Comparison of ENCODE assay signal across 1 cellular context in the genomic region with DNA sequence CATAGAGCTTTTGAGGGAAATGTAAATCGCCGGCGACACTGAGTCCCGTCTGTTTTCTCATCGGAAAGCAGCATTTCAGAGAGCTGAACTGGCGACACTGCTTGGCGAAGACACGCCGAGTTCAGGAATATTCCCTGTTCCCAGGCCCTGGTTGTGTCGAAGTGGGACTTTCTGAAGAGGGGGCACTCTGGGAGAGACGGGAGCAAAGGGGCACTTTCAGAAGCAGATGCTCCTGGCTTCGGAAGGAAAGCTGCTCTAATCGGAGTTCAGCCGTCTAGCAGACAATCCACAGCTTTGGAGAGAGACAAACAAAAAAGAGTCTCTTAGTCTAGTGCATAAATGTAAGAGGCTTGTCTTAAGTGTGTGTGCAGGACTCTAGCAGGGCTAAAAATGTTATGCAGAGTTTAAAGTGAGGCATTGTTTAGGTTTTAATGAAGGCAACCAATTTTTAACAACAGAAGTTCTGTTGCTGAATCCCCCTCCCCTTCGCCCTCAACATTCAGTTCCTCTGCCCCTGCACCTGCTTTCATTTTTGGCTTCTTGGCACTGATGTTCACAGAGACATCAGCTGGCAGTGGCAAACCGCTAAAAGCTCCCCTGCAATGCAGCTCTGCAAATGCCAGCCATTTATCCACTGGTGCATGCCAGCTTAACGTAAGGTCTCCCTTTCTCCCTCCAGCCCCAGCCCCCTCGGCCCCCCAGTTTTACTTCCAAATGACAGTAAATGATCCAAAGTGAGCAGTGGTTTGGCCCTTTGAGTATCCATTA.
TF ChIP-seq lines count a peak whose summit lies in the region.

No MANE protein-coding gene starts in this region.

TF ChIP-seq in GM23338, 12 proteins besides CTCF, POLR2A, EP300 and RAD21:
- TF ChIP-seq, protein P1, sequence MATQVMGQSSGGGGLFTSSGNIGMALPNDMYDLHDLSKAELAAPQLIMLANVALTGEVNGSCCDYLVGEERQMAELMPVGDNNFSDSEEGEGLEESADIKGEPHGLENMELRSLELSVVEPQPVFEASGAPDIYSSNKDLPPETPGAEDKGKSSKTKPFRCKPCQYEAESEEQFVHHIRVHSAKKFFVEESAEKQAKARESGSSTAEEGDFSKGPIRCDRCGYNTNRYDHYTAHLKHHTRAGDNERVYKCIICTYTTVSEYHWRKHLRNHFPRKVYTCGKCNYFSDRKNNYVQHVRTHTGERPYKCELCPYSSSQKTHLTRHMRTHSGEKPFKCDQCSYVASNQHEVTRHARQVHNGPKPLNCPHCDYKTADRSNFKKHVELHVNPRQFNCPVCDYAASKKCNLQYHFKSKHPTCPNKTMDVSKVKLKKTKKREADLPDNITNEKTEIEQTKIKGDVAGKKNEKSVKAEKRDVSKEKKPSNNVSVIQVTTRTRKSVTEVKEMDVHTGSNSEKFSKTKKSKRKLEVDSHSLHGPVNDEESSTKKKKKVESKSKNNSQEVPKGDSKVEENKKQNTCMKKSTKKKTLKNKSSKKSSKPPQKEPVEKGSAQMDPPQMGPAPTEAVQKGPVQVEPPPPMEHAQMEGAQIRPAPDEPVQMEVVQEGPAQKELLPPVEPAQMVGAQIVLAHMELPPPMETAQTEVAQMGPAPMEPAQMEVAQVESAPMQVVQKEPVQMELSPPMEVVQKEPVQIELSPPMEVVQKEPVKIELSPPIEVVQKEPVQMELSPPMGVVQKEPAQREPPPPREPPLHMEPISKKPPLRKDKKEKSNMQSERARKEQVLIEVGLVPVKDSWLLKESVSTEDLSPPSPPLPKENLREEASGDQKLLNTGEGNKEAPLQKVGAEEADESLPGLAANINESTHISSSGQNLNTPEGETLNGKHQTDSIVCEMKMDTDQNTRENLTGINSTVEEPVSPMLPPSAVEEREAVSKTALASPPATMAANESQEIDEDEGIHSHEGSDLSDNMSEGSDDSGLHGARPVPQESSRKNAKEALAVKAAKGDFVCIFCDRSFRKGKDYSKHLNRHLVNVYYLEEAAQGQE (IDR thresholded peaks at IDR 0.05; ENCODE audit: unreplicated experiment), result no peak
- TF ChIP-seq, protein P2, sequence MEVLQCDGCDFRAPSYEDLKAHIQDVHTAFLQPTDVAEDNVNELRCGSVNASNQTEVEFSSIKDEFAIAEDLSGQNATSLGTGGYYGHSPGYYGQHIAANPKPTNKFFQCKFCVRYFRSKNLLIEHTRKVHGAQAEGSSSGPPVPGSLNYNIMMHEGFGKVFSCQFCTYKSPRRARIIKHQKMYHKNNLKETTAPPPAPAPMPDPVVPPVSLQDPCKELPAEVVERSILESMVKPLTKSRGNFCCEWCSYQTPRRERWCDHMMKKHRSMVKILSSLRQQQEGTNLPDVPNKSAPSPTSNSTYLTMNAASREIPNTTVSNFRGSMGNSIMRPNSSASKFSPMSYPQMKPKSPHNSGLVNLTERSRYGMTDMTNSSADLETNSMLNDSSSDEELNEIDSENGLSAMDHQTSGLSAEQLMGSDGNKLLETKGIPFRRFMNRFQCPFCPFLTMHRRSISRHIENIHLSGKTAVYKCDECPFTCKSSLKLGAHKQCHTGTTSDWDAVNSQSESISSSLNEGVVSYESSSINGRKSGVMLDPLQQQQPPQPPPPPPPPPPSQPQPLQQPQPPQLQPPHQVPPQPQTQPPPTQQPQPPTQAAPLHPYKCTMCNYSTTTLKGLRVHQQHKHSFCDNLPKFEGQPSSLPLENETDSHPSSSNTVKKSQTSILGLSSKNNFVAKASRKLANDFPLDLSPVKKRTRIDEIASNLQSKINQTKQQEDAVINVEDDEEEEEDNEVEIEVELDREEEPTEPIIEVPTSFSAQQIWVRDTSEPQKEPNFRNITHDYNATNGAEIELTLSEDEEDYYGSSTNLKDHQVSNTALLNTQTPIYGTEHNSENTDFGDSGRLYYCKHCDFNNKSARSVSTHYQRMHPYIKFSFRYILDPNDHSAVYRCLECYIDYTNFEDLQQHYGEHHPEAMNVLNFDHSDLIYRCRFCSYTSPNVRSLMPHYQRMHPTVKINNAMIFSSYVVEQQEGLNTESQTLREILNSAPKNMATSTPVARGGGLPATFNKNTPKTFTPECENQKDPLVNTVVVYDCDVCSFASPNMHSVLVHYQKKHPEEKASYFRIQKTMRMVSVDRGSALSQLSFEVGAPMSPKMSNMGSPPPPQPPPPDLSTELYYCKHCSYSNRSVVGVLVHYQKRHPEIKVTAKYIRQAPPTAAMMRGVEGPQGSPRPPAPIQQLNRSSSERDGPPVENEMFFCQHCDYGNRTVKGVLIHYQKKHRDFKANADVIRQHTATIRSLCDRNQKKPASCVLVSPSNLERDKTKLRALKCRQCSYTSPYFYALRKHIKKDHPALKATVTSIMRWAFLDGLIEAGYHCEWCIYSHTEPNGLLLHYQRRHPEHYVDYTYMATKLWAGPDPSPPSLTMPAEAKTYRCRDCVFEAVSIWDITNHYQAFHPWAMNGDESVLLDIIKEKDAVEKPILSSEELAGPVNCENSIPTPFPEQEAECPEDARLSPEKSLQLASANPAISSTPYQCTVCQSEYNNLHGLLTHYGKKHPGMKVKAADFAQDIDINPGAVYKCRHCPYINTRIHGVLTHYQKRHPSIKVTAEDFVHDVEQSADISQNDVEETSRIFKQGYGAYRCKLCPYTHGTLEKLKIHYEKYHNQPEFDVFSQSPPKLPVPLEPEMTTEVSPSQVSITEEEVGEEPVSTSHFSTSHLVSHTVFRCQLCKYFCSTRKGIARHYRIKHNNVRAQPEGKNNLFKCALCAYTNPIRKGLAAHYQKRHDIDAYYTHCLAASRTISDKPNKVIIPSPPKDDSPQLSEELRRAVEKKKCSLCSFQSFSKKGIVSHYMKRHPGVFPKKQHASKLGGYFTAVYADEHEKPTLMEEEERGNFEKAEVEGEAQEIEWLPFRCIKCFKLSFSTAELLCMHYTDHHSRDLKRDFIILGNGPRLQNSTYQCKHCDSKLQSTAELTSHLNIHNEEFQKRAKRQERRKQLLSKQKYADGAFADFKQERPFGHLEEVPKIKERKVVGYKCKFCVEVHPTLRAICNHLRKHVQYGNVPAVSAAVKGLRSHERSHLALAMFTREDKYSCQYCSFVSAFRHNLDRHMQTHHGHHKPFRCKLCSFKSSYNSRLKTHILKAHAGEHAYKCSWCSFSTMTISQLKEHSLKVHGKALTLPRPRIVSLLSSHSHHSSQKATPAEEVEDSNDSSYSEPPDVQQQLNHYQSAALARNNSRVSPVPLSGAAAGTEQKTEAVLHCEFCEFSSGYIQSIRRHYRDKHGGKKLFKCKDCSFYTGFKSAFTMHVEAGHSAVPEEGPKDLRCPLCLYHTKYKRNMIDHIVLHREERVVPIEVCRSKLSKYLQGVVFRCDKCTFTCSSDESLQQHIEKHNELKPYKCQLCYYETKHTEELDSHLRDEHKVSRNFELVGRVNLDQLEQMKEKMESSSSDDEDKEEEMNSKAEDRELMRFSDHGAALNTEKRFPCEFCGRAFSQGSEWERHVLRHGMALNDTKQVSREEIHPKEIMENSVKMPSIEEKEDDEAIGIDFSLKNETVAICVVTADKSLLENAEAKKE (CRISPR knock-in tag; IDR thresholded peaks at IDR 0.05), result no peak
- TF ChIP-seq EZH2 (IDR thresholded peaks at IDR 0.05; ENCODE audit: low read depth, unreplicated experiment) (no peak), ZNF114 (CRISPR knock-in tag; IDR thresholded peaks at IDR 0.05) (no peak), EZH2phosphoT487 (IDR thresholded peaks at IDR 0.05; ENCODE audit: unreplicated experiment) (no peak)
